23 cellular contexts compared by ENCODE assay signal in genomic region chr1:74895411-74895810, GRCh38.
DNase-seq lines count a peak whose midpoint lies in the region; TF ChIP-seq lines count a peak whose summit lies in the region.
"Had no signal": no experiment of that assay in that cellular context is flagged by ENCODE, and none has a peak within 500 bp of the region (broad histone marks: within the 10 kb centered on the region; RNA-seq: fewer than 3 reads in every experiment).

No MANE protein-coding gene starts in this region.

- no peaks in the 10 kb centered on the region for H4K20me1 ChIP-seq in Karpas-422 (ENCODE audit: insufficient read depth, low read depth, low read length)
- H4K20me1 ChIP-seq: BLaER1 treated with 17β-estradiol and CSF1 and Interleukin-3, amounts not matched to agents 10 nM and 100 nM had no signal

- DNase-seq in NCI-H2171 treated with DMSO at 0.1 percent for 48 hours (lab: John Stamatoyannopoulos, UW), result peak; percentile 29
- no peak for DNase-seq in NCI-H2171 (lab: John Stamatoyannopoulos, UW)
- DNase-seq in Karpas-422, result peak; percentile 36
- peak; percentile 20 for DNase-seq in SK-N-DZ (ENCODE audit: low spot score)
- no peak for DNase-seq in HFFc6
- no peak for DNase-seq in T-helper 2 cell
- DNase-seq: 8988T; ACHN; AML-193; BE2C; CD4-positive, alpha-beta T cell; CD8-positive, alpha-beta memory T cell; DMS 273 treated with DMSO at 0.1 percent for 48 hours; DMS79; EL; GDM1; GOT3; H7; HCEC 1CT had no signal

- no peaks in the 10 kb centered on the region for H3K36me3 ChIP-seq in Karpas-422 (ENCODE audit: insufficient read depth, low read length)
- H3K36me3 ChIP-seq: BE2C; BLaER1 treated with 17β-estradiol and CSF1 and Interleukin-3, amounts not matched to agents 10 nM and 100 nM had no signal

- peaks cover 7% of the 10 kb centered on the region; the same call in 1 of the 2 replicates for H3K9me3 Mint-ChIP-seq in HFFc6

- H3K79me2 ChIP-seq in Karpas-422 (ENCODE audit: low read length), result no peaks in the 10 kb centered on the region

- no peaks in the 10 kb centered on the region for H3K36me3 Mint-ChIP-seq in HFFc6 (ENCODE audit: low read depth)
- H3K36me3 Mint-ChIP-seq: CD14-positive monocyte; CD8-positive, alpha-beta memory T cell had no signal

- no peak overlapping the region for H3K4me3 Mint-ChIP-seq in HFFc6
- H3K4me3 Mint-ChIP-seq: CD14-positive monocyte; CD4-positive, alpha-beta T cell; CD8-positive, alpha-beta memory T cell had no signal

- no peak for TF ChIP-seq CTCF in HFFc6 (IDR thresholded peaks at IDR 0.05)

- no peak overlapping the region for H3K4me3 ChIP-seq in Karpas-422 (ENCODE audit: low read length)
- H3K4me3 ChIP-seq: A549; BLaER1 treated with 17β-estradiol and CSF1 and Interleukin-3, amounts not matched to agents 10 nM and 100 nM; GM12878 had no signal

- H2AFZ ChIP-seq in Karpas-422 (ENCODE audit: low read length), result no peak overlapping the region

- no peak overlapping the region for H3K4me2 ChIP-seq in Karpas-422 (ENCODE audit: low read depth, low read length, poor library complexity, severe bottlenecking)
- H3K4me2 ChIP-seq: A549; BLaER1 treated with 17β-estradiol and CSF1 and Interleukin-3, amounts not matched to agents 10 nM and 100 nM had no signal

- no peaks in the 10 kb centered on the region for H3K27me3 ChIP-seq in Karpas-422 (ENCODE audit: low read length)
- H3K27me3 ChIP-seq: BE2C; BLaER1 treated with 17β-estradiol and CSF1 and Interleukin-3, amounts not matched to agents 10 nM and 100 nM had no signal

- H3K9me3 ChIP-seq in Karpas-422 (ENCODE audit: low read length), result no peaks in the 10 kb centered on the region
- H3K9me3 ChIP-seq: A549; BE2C; BLaER1 treated with 17β-estradiol and CSF1 and Interleukin-3, amounts not matched to agents 10 nM and 100 nM had no signal

- H3K27ac Mint-ChIP-seq in HFFc6, result no peak overlapping the region
- H3K27ac Mint-ChIP-seq: CD14-positive monocyte; CD4-positive, alpha-beta T cell; CD8-positive, alpha-beta memory T cell had no signal

- H3K9ac ChIP-seq in Karpas-422 (ENCODE audit: low read length), result no peak overlapping the region
- H3K9ac ChIP-seq: BLaER1 treated with 17β-estradiol and CSF1 and Interleukin-3, amounts not matched to agents 10 nM and 100 nM had no signal

- H3K27me3 Mint-ChIP-seq in HFFc6 (ENCODE audit: insufficient read depth), result no peaks in the 10 kb centered on the region
- H3K27me3 Mint-ChIP-seq: CD4-positive, alpha-beta T cell; CD8-positive, alpha-beta memory T cell had no signal

- H3K4me1 ChIP-seq in Karpas-422 (ENCODE audit: low read length), result peaks cover 14% of the 10 kb centered on the region
- H3K4me1 ChIP-seq: A549; BE2C; BLaER1 treated with 17β-estradiol and CSF1 and Interleukin-3, amounts not matched to agents 10 nM and 100 nM had no signal

- no peaks in the 10 kb centered on the region for H3K9me2 ChIP-seq in Karpas-422 (replicated peaks; ENCODE audit: insufficient read depth, low read length)

- no peaks in the 10 kb centered on the region for H3K4me1 Mint-ChIP-seq in HFFc6 (ENCODE audit: low read depth)
- H3K4me1 Mint-ChIP-seq: CD14-positive monocyte; CD8-positive, alpha-beta memory T cell had no signal

- H3K27ac ChIP-seq in Karpas-422 (ENCODE audit: low read length), result no peak overlapping the region
- H3K27ac ChIP-seq: A549; BLaER1 treated with 17β-estradiol and CSF1 and Interleukin-3, amounts not matched to agents 10 nM and 100 nM had no signal

Comparison
In these comparisons a context has a peak if more than half of its experiments do, and no peak if none do; other contexts are left out.
1. DNase-seq: peak in NCI-H2171 treated with DMSO at 0.1 percent for 48 hours (single experiment), Karpas-422 (single experiment) and SK-N-DZ (single experiment); none in NCI-H2171 (single experiment), HFFc6 (single experiment) and T-helper 2 cell (0 of 5).